ENCODE assay signal across 5 cellular contexts in the genomic region with DNA sequence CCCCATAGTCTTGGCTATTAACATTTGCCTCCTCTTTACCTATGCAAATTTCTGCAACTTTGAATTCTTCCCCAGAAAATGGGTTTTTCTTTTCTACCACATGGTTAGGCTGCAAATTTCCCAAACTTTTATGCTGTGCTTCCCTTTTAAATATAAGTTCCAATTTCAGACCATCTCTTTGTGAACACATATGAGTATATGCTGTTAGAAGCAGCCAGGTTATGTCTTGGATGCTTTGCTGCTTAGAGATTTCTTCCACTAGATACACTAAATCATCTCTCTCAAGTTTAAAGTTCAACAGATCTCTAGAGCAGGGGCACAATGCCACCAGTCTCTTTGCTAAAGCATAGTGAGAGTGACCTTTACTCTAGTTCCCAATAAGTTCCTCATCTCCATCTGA. TPM values are rescaled to one million over a fixed set of nuclear protein-coding genes. Genes with fewer than 3 reads are reported as not detected.
"Had no signal": no experiment of that assay in that cellular context is flagged by ENCODE, and none has a peak within 500 bp of the region (broad histone marks: within the 10 kb centered on the region; RNA-seq: fewer than 3 reads in every experiment).

No MANE protein-coding gene starts in this region.

RNA-seq across cellular contexts. Expression of a gene that starts 10.2 kb away (rescaled TPM):
- total RNA-seq: GM23248, H1, H4, H9, HFFc6 had no signal
- polyA plus RNA-seq: GM23248 had no signal

RNA-seq across cellular contexts. Expression of a gene that starts 16.8 kb away (rescaled TPM):
- total RNA-seq: GM23248, H4, HFFc6 had no signal
- polyA plus RNA-seq: GM23248 had no signal
